In genomic region chr4:22744478-22745062, GRCh38 we compare ENCODE assay signal across 18 cellular contexts. TPM values are rescaled to one million over a fixed set of nuclear protein-coding genes. Genes with fewer than 3 reads are reported as not detected.
DNase-seq lines count a peak whose midpoint lies in the region; ATAC-seq and TF ChIP-seq lines count a peak whose summit lies in the region.
"Had no signal": no experiment of that assay in that cellular context is flagged by ENCODE, and none has a peak within 500 bp of the region (broad histone marks: within the 10 kb centered on the region; RNA-seq: fewer than 3 reads in every experiment).

No MANE protein-coding gene starts in this region.

- DNase-seq in activated B cell treated with CpG ODN at 0.5 μM for 24 hours (no peak), memory B cell (ENCODE audit: low spot score in 2 of 2) (no peak), NCI-H1105 (lab: John Stamatoyannopoulos, UW) (no peak), DMS114 treated with DMSO at 0.1 percent for 48 hours (lab: John Stamatoyannopoulos, UW; ENCODE audit: unreplicated experiment) (no peak)
- DNase-seq in activated T-cell treated with anti-CD3 and anti-CD28 coated beads, Interleukin-2, amount 50 U/mL, for 4 hours, result no peak
- DNase-seq: ACHN; BE2C; CD4-positive, alpha-beta memory T cell; COR-L47; DND-41; GDM1; GM23248; H7 had no signal

- H3K4me1 Mint-ChIP-seq in activated B cell treated with CpG ODN at 0.5 μM for 24 hours (no peaks in the 10 kb centered on the region), memory B cell (peaks cover 2% of the 10 kb centered on the region)
- no peaks in the 10 kb centered on the region for H3K4me1 Mint-ChIP-seq in activated T-cell treated with anti-CD3 and anti-CD28 coated beads, Interleukin-2, amount 50 U/mL, for 4 hours (ENCODE audit: low read depth)
- H3K4me1 Mint-ChIP-seq: CD4-positive, alpha-beta memory T cell had no signal

- H3K27ac Mint-ChIP-seq in activated B cell treated with CpG ODN at 0.5 μM for 24 hours (no peak overlapping the region), memory B cell (no peak overlapping the region)

- H3K36me3 Mint-ChIP-seq in activated B cell treated with CpG ODN at 0.5 μM for 24 hours (ENCODE audit: low read depth) (no peaks in the 10 kb centered on the region), memory B cell (no peaks in the 10 kb centered on the region)
- no peaks in the 10 kb centered on the region for H3K36me3 Mint-ChIP-seq in activated T-cell treated with anti-CD3 and anti-CD28 coated beads, Interleukin-2, amount 50 U/mL, for 4 hours (ENCODE audit: insufficient read depth)
- H3K36me3 Mint-ChIP-seq: CD4-positive, alpha-beta memory T cell had no signal

- intact Hi-C loops in activated B cell treated with CpG ODN at 0.5 μM for 24 hours (cut with micrococcal nuclease), result no loop called here

- no peak for TF ChIP-seq CTCF in activated B cell treated with CpG ODN at 0.5 μM for 24 hours (IDR thresholded peaks at IDR 0.05)

- H3K9me3 Mint-ChIP-seq in activated B cell treated with CpG ODN at 0.5 μM for 24 hours (no peaks in the 10 kb centered on the region), memory B cell (peaks cover 7% of the 10 kb centered on the region)
- no peaks in the 10 kb centered on the region for H3K9me3 Mint-ChIP-seq in activated T-cell treated with anti-CD3 and anti-CD28 coated beads, Interleukin-2, amount 50 U/mL, for 4 hours

- H3K4me3 Mint-ChIP-seq in activated B cell treated with CpG ODN at 0.5 μM for 24 hours (peak overlapping the region; percentile 4), memory B cell (peak overlapping the region; percentile 1)
- H3K4me3 Mint-ChIP-seq in activated T-cell treated with anti-CD3 and anti-CD28 coated beads, Interleukin-2, amount 50 U/mL, for 4 hours, result no peak overlapping the region
- H3K4me3 Mint-ChIP-seq: CD4-positive, alpha-beta memory T cell had no signal

- H3K27me3 Mint-ChIP-seq in activated B cell treated with CpG ODN at 0.5 μM for 24 hours, result no peaks in the 10 kb centered on the region
- H3K27me3 Mint-ChIP-seq in memory B cell, result no peaks in the 10 kb centered on the region
- H3K27me3 Mint-ChIP-seq in activated T-cell treated with anti-CD3 and anti-CD28 coated beads, Interleukin-2, amount 50 U/mL, for 4 hours (ENCODE audit: low read depth), result no peaks in the 10 kb centered on the region
- H3K27me3 Mint-ChIP-seq: CD4-positive, alpha-beta memory T cell had no signal

- CTCF ChIA-PET in activated B cell treated with CpG ODN at 0.5 μM for 24 hours (lab: Charles Lee), result no interaction called here

- POLR2A ChIA-PET in activated B cell treated with CpG ODN at 0.5 μM for 24 hours (lab: Charles Lee), result no interaction called here

- ATAC-seq in GM18519 (IDR thresholded peaks at IDR 0.05; ENCODE audit: low FRiP score, unreplicated experiment), result peak; percentile 63
- ATAC-seq in GM21390 (IDR thresholded peaks at IDR 0.05; ENCODE audit: unreplicated experiment), result peak; percentile 57
- no peak for ATAC-seq in activated B cell treated with CpG ODN at 0.5 μM for 24 hours (ENCODE audit: low read depth)
- ATAC-seq in memory B cell (ENCODE audit: low read depth), result no peak
- ATAC-seq in HG02678 (IDR thresholded peaks at IDR 0.05; ENCODE audit: unreplicated experiment), result no peak
- ATAC-seq in activated T-cell treated with anti-CD3 and anti-CD28 coated beads, Interleukin-2, amount 50 U/mL, for 4 hours, result no peak

RNA-seq across cellular contexts. Expression of gene GBA3, which starts 51.8 kb away (rescaled TPM):
- not detected in 2 replicates for total RNA-seq in activated B cell treated with CpG ODN at 0.5 μM for 24 hours
- not detected for total RNA-seq in activated T-cell treated with anti-CD3 and anti-CD28 coated beads, Interleukin-2, amount 50 U/mL, for 4 hours
- total RNA-seq: A172; CD4-positive, alpha-beta memory T cell; GM23248; H7; HT1080 had no signal

Comparison
In these comparisons a context has a peak if more than half of its experiments do, and no peak if none do; other contexts are left out.
1. ATAC-seq: peak in GM18519 (single experiment) and GM21390 (single experiment); none in activated B cell treated with CpG ODN at 0.5 μM for 24 hours (single experiment), memory B cell (single experiment), HG02678 (single experiment) and activated T-cell treated with anti-CD3 and anti-CD28 coated beads, Interleukin-2, amount 50 U/mL, for 4 hours (0 of 2).